Comparison of ENCODE assay signal across 17 cellular contexts in genomic region chr9:77898864-77899263, GRCh38.
"Had no signal": no experiment of that assay in that cellular context is flagged by ENCODE, and none has a peak within 500 bp of the region (broad histone marks: within the 10 kb centered on the region; RNA-seq: fewer than 3 reads in every experiment).

No MANE protein-coding gene starts in this region.

- ATAC-seq: effector memory CD8-positive, alpha-beta T cell; gastroesophageal sphincter; left cardiac atrium; left ventricle myocardium superior; right cardiac atrium; stimulated activated effector memory CD8-positive, alpha-beta T cell treated with anti-CD3 and anti-CD28 coated beads, Interleukin-12 subunit alpha, Interleukin-12 subunit beta, amount 100 ng/mL, for 72 hours; stimulated activated naive CD8-positive, alpha-beta T cell treated with anti-CD3 and anti-CD28 coated beads, Interleukin-15, Interleukin-2, amounts not matched to agents 100 U/mL and 50 U/mL, for 24 hours had no signal

- DNase-seq: effector memory CD8-positive, alpha-beta T cell; esophagus squamous epithelium; foreskin fibroblast; glutamatergic neuron; immature natural killer cell; left cardiac atrium; left ventricle myocardium superior; mesendoderm; naive B cell; occipital lobe; pancreas; right cardiac atrium; stimulated activated CD4-positive, alpha-beta T cell treated with anti-CD3 and anti-CD28 coated beads, Interleukin-2, amount 100 ng/mL, for 48 hours; stimulated activated naive CD8-positive, alpha-beta T cell treated with anti-CD3 and anti-CD28 coated beads, Interleukin-15, Interleukin-2, amounts not matched to agents 100 U/mL and 50 U/mL, for 24 hours; thyroid gland had no signal
